Comparison of ENCODE assay signal across 8 cellular contexts in genomic region chr19:14356280-14356641, GRCh38. TPM values are rescaled to one million over a fixed set of nuclear protein-coding genes. Genes with fewer than 3 reads are reported as not detected.
DNase-seq lines count a peak whose midpoint lies in the region; ATAC-seq and TF ChIP-seq lines count a peak whose summit lies in the region.
"Not testable (repeated sequence)": the region's sequence is repeated elsewhere in the genome, so short reads cannot be mapped to it uniquely, and the experiment has no call there.

No MANE protein-coding gene starts in this region.

- H3K27me3 Mint-ChIP-seq in CD8-positive, alpha-beta memory T cell; activated CD4-positive, alpha-beta memory T cell treated with anti-CD3 and anti-CD28 coated beads, Interleukin-2, amount 10 ng/mL, durations not matched to agents 7 days and 5 days; stimulated activated naive CD8-positive, alpha-beta T cell treated with anti-CD3 and anti-CD28 coated beads, Interleukin-15, amount 100 ng/mL, for 72 hours: not testable (repeated sequence)

- POLR2A ChIA-PET in CD8-positive, alpha-beta memory T cell (lab: Charles Lee) = interaction anchor here (0.6 to 1.7 kb wide), 8 partner anchors 10 to 220 kb away, joined by 3 to 13 read pairs (median 4); partner anchors contain the start of genes ADGRE5 and ASF1B
- POLR2A ChIA-PET in activated CD4-positive, alpha-beta memory T cell treated with anti-CD3 and anti-CD28 coated beads, Interleukin-2, amount 10 ng/mL, durations not matched to agents 7 days and 5 days (lab: Charles Lee) = interaction anchor here (1.0 to 7.9 kb wide), 12 partner anchors 11 to 220 kb away, joined by 3 to 78 read pairs (median 6); partner anchors contain the start of genes ADGRE5 and ASF1B

- peak; percentile 67 to 72 for ATAC-seq in left cardiac atrium
- not testable (repeated sequence) for ATAC-seq in stimulated activated naive CD8-positive, alpha-beta T cell treated with anti-CD3 and anti-CD28 coated beads, Interleukin-15, amount 100 ng/mL, for 72 hours

- peak overlapping the region in 6 of 7 donors; percentile 62 to 86 (median 76) for H3K4me3 Mint-ChIP-seq in CD8-positive, alpha-beta memory T cell
- H3K4me3 Mint-ChIP-seq in activated CD4-positive, alpha-beta memory T cell treated with anti-CD3 and anti-CD28 coated beads, Interleukin-2, amount 10 ng/mL, durations not matched to agents 7 days and 5 days = not testable (repeated sequence)
- H3K4me3 Mint-ChIP-seq in stimulated activated naive CD8-positive, alpha-beta T cell treated with anti-CD3 and anti-CD28 coated beads, Interleukin-15, amount 100 ng/mL, for 72 hours = peak overlapping the region; percentile 68 to 82

- not testable (repeated sequence) for H3K9me2 ChIP-seq in Loucy (replicated peaks; ENCODE audit: low read depth, low read length)

- not testable (repeated sequence) for H3K9me3 Mint-ChIP-seq in CD8-positive, alpha-beta memory T cell; activated CD4-positive, alpha-beta memory T cell treated with anti-CD3 and anti-CD28 coated beads, Interleukin-2, amount 10 ng/mL, durations not matched to agents 7 days and 5 days; stimulated activated naive CD8-positive, alpha-beta T cell treated with anti-CD3 and anti-CD28 coated beads, Interleukin-15, amount 100 ng/mL, for 72 hours

- H3K79me2 ChIP-seq in Loucy (ENCODE audit: insufficient read depth, low read length) = not testable (repeated sequence)

- peak overlapping the region; percentile 57 for H3K27ac ChIP-seq in CD8-positive, alpha-beta memory T cell (ENCODE audit: low read depth, low read length)
- H3K27ac ChIP-seq in adrenal gland (peak overlapping the region in 1 of 5 donors; percentile 45), mucosa of rectum (ENCODE audit: low read depth in 2 of 2, low read length in 2 of 2) (peak overlapping the region; percentile 69 to 79)

- not testable (repeated sequence) for H2AFZ ChIP-seq in Loucy (ENCODE audit: low read length)

- peak overlapping the region; percentile 87 to 99 (median 97) for H3K27ac Mint-ChIP-seq in CD8-positive, alpha-beta memory T cell
- H3K27ac Mint-ChIP-seq in activated CD4-positive, alpha-beta memory T cell treated with anti-CD3 and anti-CD28 coated beads, Interleukin-2, amount 10 ng/mL, durations not matched to agents 7 days and 5 days = peak overlapping the region; percentile 94
- peak overlapping the region; percentile 98 for H3K27ac Mint-ChIP-seq in stimulated activated naive CD8-positive, alpha-beta T cell treated with anti-CD3 and anti-CD28 coated beads, Interleukin-15, amount 100 ng/mL, for 72 hours

- H3K36me3 Mint-ChIP-seq in CD8-positive, alpha-beta memory T cell; activated CD4-positive, alpha-beta memory T cell treated with anti-CD3 and anti-CD28 coated beads, Interleukin-2, amount 10 ng/mL, durations not matched to agents 7 days and 5 days (ENCODE audit: low read depth): not testable (repeated sequence)

- intact Hi-C loops in adrenal gland (cut with DNase I); left cardiac atrium (cut with DNase I): not testable (repeated sequence)

- peak overlapping the region; percentile 86 for H3K4me2 ChIP-seq in Loucy (ENCODE audit: low read depth, low read length, poor library complexity, severe bottlenecking)

- not testable (repeated sequence) for H3F3A ChIP-seq in Loucy (ENCODE audit: low read depth)

- not testable (repeated sequence) for TF ChIP-seq POLR2A in adrenal gland (IDR thresholded peaks at IDR 0.05)

- not testable (repeated sequence) for H3K4me3 ChIP-seq in CD8-positive, alpha-beta memory T cell (ENCODE audit: low read length); adrenal gland
- peak overlapping the region; percentile 62 for H3K4me3 ChIP-seq in Loucy (ENCODE audit: low read length, poor library complexity, severe bottlenecking)
- peak overlapping the region in 1 of 2 donors; percentile 23 for H3K4me3 ChIP-seq in mucosa of rectum (ENCODE audit: low read length in 2 of 2)

- H3K27me3 ChIP-seq in CD8-positive, alpha-beta memory T cell (ENCODE audit: insufficient read depth, low read length, poor library complexity, severe bottlenecking); Loucy (ENCODE audit: insufficient read depth, low read length, poor library complexity, severe bottlenecking); adrenal gland; mucosa of rectum (ENCODE audit: control insufficient read depth in 2 of 2, insufficient read depth in 2 of 2, low read length in 2 of 2): not testable (repeated sequence)

- not testable (repeated sequence) for DNase-seq in CD8-positive, alpha-beta memory T cell; activated CD4-positive, alpha-beta memory T cell treated with anti-CD3 and anti-CD28 coated beads, Interleukin-2, amount 10 ng/mL, durations not matched to agents 7 days and 5 days; stimulated activated naive CD8-positive, alpha-beta T cell treated with anti-CD3 and anti-CD28 coated beads, Interleukin-15, amount 100 ng/mL, for 72 hours
- DNase-seq in SKM-1 (lab: John Stamatoyannopoulos, UW; ENCODE audit: unreplicated experiment) (peak; percentile 44), adrenal gland (peak in 5 of 7 donors; percentile 26 to 51 (median 40)), left cardiac atrium (peak; percentile 46)

- not testable (repeated sequence) for H4K20me1 ChIP-seq in Loucy (ENCODE audit: insufficient read depth, low read length, poor library complexity, severe bottlenecking)

- H3K9me3 ChIP-seq in CD8-positive, alpha-beta memory T cell (ENCODE audit: low read length); Loucy (ENCODE audit: insufficient read depth, low read depth, low read length); adrenal gland (replicated peaks in 1 of 3); mucosa of rectum (ENCODE audit: control insufficient read depth in 2 of 2, low read length in 2 of 2): not testable (repeated sequence)

- peaks cover 42% of the 10 kb centered on the region for H3K4me1 ChIP-seq in CD8-positive, alpha-beta memory T cell (ENCODE audit: insufficient read depth, low read length)
- H3K4me1 ChIP-seq in Loucy (ENCODE audit: insufficient read depth, low read length, poor library complexity, severe bottlenecking) (peaks cover 35% of the 10 kb centered on the region), mucosa of rectum (ENCODE audit: control insufficient read depth in 2 of 2, insufficient read depth in 2 of 2, low read length in 2 of 2) (peaks cover 8 to 18% of the 10 kb centered on the region in 2 donors)
- not testable (repeated sequence) for H3K4me1 ChIP-seq in adrenal gland (replicated peaks in 1 of 2)

- not testable (repeated sequence) for H3K36me3 ChIP-seq in CD8-positive, alpha-beta memory T cell (ENCODE audit: insufficient read depth, low read length); Loucy (ENCODE audit: insufficient read depth, low read length); adrenal gland (replicated peaks in 1 of 2); mucosa of rectum (ENCODE audit: control insufficient read depth in 2 of 2, insufficient read depth in 2 of 2, low read length in 2 of 2)

- 35 to 50% (median 45%) methylated on average over 7 to 8 of the region's 9 CpGs for WGBS in adrenal gland, 4 donors

- CTCF ChIA-PET in CD8-positive, alpha-beta memory T cell (lab: Charles Lee) = interaction anchor here (0.7 to 13.1 kb wide), 13 partner anchors 10 to 220 kb away, joined by 3 to 186 read pairs (median 4); partner anchors contain the start of genes ADGRE5 and ASF1B
- CTCF ChIA-PET in activated CD4-positive, alpha-beta memory T cell treated with anti-CD3 and anti-CD28 coated beads, Interleukin-2, amount 10 ng/mL, durations not matched to agents 7 days and 5 days (lab: Charles Lee) = interaction anchor here (0.8 to 2.5 kb wide), 8 partner anchors 9 to 220 kb away, joined by 3 to 22 read pairs (median 3); partner anchors contain the start of genes ADGRE5 and ASF1B

- peaks cover 22 to 46% (median 32%) of the 10 kb centered on the region in 3 donors for H3K4me1 Mint-ChIP-seq in CD8-positive, alpha-beta memory T cell
- peaks cover 38% of the 10 kb centered on the region for H3K4me1 Mint-ChIP-seq in activated CD4-positive, alpha-beta memory T cell treated with anti-CD3 and anti-CD28 coated beads, Interleukin-2, amount 10 ng/mL, durations not matched to agents 7 days and 5 days
- peaks cover 40% of the 10 kb centered on the region for H3K4me1 Mint-ChIP-seq in stimulated activated naive CD8-positive, alpha-beta T cell treated with anti-CD3 and anti-CD28 coated beads, Interleukin-15, amount 100 ng/mL, for 72 hours

- TF ChIP-seq CTCF in Loucy (conservative IDR thresholded peaks at IDR 0.05; ENCODE audit: low read length); adrenal gland (IDR thresholded peaks at IDR 0.05): not testable (repeated sequence)

- H3K9ac ChIP-seq in Loucy (ENCODE audit: low read depth, low read length, poor library complexity, severe bottlenecking) (peak overlapping the region; percentile 62), mucosa of rectum (ENCODE audit: low read depth in 1 of 2, low read length in 2 of 2) (peak overlapping the region in 1 of 2 donors; percentile 61)

RNA-seq across cellular contexts. Expression of gene ADGRE5, which starts 25.0 kb away (rescaled TPM):
- total RNA-seq in CD8-positive, alpha-beta memory T cell = 100 to 1,000 TPM; 231 to 233 TPM
- 311 TPM for polyA plus RNA-seq in CD8-positive, alpha-beta memory T cell
- 100 to 1,000 TPM; 293 to 299 TPM for total RNA-seq in activated CD4-positive, alpha-beta memory T cell treated with anti-CD3 and anti-CD28 coated beads, Interleukin-2, amount 10 ng/mL, durations not matched to agents 7 days and 5 days
- total RNA-seq in adrenal gland = 100 to 1,000 TPM in 1 of 8 donors, 10 to 100 TPM in 7; 26.8 to 103 (median 71.5) TPM
- 10 to 100 TPM; 11.7 to 25.8 (median 15.9) TPM for polyA plus RNA-seq in adrenal gland
- total RNA-seq in left cardiac atrium = 10 to 100 TPM; 41.6 to 43.8 TPM
